ENCODE assay signal across 16 cellular contexts in genomic region chr3:25584011-25584789, GRCh38.
DNase-seq lines count a peak whose midpoint lies in the region; ATAC-seq and TF ChIP-seq lines count a peak whose summit lies in the region.
"Had no signal": no experiment of that assay in that cellular context is flagged by ENCODE, and none has a peak within 500 bp of the region (broad histone marks: within the 10 kb centered on the region; RNA-seq: fewer than 3 reads in every experiment).

No MANE protein-coding gene starts in this region.

- no peaks in the 10 kb centered on the region for H3F3A ChIP-seq in GM23338 (replicated peaks; ENCODE audit: low read depth)

- WGBS in esophagus muscularis mucosa, result 91% methylated on average over 17 of the region's 17 CpGs

- H3K27me3 ChIP-seq in GM23338 (ENCODE audit: insufficient read depth) (no peaks in the 10 kb centered on the region), esophagus muscularis mucosa (no peaks in the 10 kb centered on the region)

- no peak for TF ChIP-seq EP300 in esophagus muscularis mucosa (IDR thresholded peaks at IDR 0.05)

- H3K27ac Mint-ChIP-seq in GM23338, result no peak overlapping the region; the same call in 1 of the 2 replicates
- H3K27ac Mint-ChIP-seq in osteocyte (ENCODE audit: unreplicated experiment), result peak overlapping the region; percentile 85

- 0 out of 2 replicates have a peak overlapping the region, but pooled peaks have one; percentile 56 for H2AFZ ChIP-seq in GM23338
- H2AFZ ChIP-seq: GM23248 had no signal

- H3K36me3 Mint-ChIP-seq in GM23338 (ENCODE audit: low read depth) (no peaks in the 10 kb centered on the region), osteocyte (ENCODE audit: unreplicated experiment) (peaks cover 11% of the 10 kb centered on the region)

- H3K4me3 ChIP-seq in GM23338 (no peak overlapping the region), esophagus muscularis mucosa (no peak overlapping the region)
- H3K4me3 ChIP-seq: GM23248 had no signal

- no peaks in the 10 kb centered on the region for H3K36me3 ChIP-seq in GM23338 (ENCODE audit: insufficient read depth)
- H3K36me3 ChIP-seq in esophagus muscularis mucosa, result peaks cover 14 to 58% (median 30%) of the 10 kb centered on the region in 4 donors

- H4K20me1 ChIP-seq in GM23338 (replicated peaks; ENCODE audit: insufficient read depth), result no peaks in the 10 kb centered on the region

- no peaks in the 10 kb centered on the region for H3K9me2 ChIP-seq in GM23338 (ENCODE audit: insufficient read depth)
- H3K9me2 ChIP-seq: SK-N-SH had no signal

- no peak overlapping the region for H3K4me2 ChIP-seq in GM23338
- H3K4me2 ChIP-seq: SK-N-SH had no signal

- H3K27me3 Mint-ChIP-seq in GM23338 (ENCODE audit: insufficient read depth, low read depth, poor library complexity), result peaks cover 10% of the 10 kb centered on the region
- no peaks in the 10 kb centered on the region for H3K27me3 Mint-ChIP-seq in osteocyte (ENCODE audit: unreplicated experiment)

- H3K9me3 Mint-ChIP-seq in GM23338, result no peaks in the 10 kb centered on the region; the same call in 2 of the 3 replicates
- H3K9me3 Mint-ChIP-seq in osteocyte (ENCODE audit: unreplicated experiment), result peaks cover 5% of the 10 kb centered on the region

- TF ChIP-seq CTCF in GM23338 (conservative IDR thresholded peaks at IDR 0.05; ENCODE audit: low read depth in 2 of 2) (no peak), esophagus muscularis mucosa (IDR thresholded peaks at IDR 0.05) (no peak), osteocyte (IDR thresholded peaks at IDR 0.05) (no peak)

- intact Hi-C loops in esophagus muscularis mucosa (cut with DNase I), result no loop called here

- H3K4me1 Mint-ChIP-seq in GM23338 (peaks cover 8% of the 10 kb centered on the region; the same call in 2 of the 3 replicates), osteocyte (ENCODE audit: unreplicated experiment) (peaks cover 68% of the 10 kb centered on the region)

- no peaks in the 10 kb centered on the region for H3K9me3 ChIP-seq in esophagus muscularis mucosa
- H3K9me3 ChIP-seq: SK-N-SH had no signal

- no peak for DNase-seq in GM23338 (ENCODE audit: low spot score)
- peak; percentile 35 for DNase-seq in NCI-H69 (lab: John Stamatoyannopoulos, UW)
- peak; percentile 80 for DNase-seq in esophagus muscularis mucosa (ENCODE audit: extremely low spot score)
- DNase-seq in osteocyte (ENCODE audit: extremely low spot score, unreplicated experiment), result no peak
- no peak for DNase-seq in foreskin melanocyte
- DNase-seq: AML-193, GM23248, HCEC 1CT, NCI-H1694 treated with DMSO at 0.1 percent for 48 hours, NCI-H748 treated with DMSO at 0.1 percent for 48 hours, OCI-M1, SHP77 treated with DMSO at 0.1 percent for 48 hours, SK-N-SH had no signal

- no peak for TF ChIP-seq POLR2A in esophagus muscularis mucosa (IDR thresholded peaks at IDR 0.05; ENCODE audit: low read depth)

- H3K27ac ChIP-seq in GM23338 (ENCODE audit: low read depth), result no peak overlapping the region
- no peak overlapping the region for H3K27ac ChIP-seq in esophagus muscularis mucosa (replicated peaks in 1 of 4)
- H3K27ac ChIP-seq: C4-2B, GM23248 had no signal

- H3K4me3 Mint-ChIP-seq in GM23338, result no peak overlapping the region
- H3K4me3 Mint-ChIP-seq in osteocyte (ENCODE audit: unreplicated experiment), result no peak overlapping the region

- H3K4me1 ChIP-seq in GM23338 (ENCODE audit: insufficient read depth) (no peaks in the 10 kb centered on the region), esophagus muscularis mucosa (peaks cover 8 to 16% (median 10%) of the 10 kb centered on the region in 4 donors)

- ATAC-seq in GM23338 (no peak), HG03108 (IDR thresholded peaks at IDR 0.05; ENCODE audit: unreplicated experiment) (no peak), GM21447 (IDR thresholded peaks at IDR 0.05; ENCODE audit: unreplicated experiment) (no peak)

- no peaks in the 10 kb centered on the region for H3K79me2 ChIP-seq in GM23338 (replicated peaks; ENCODE audit: insufficient read depth)

TF ChIP-seq in GM23338, 12 proteins besides CTCF, POLR2A, EP300 and RAD21 (continues in another document):
- TF ChIP-seq REST (IDR thresholded peaks at IDR 0.05; ENCODE audit: unreplicated experiment), result no peak
- no peak for TF ChIP-seq ZNF331 (CRISPR knock-in tag; IDR thresholded peaks at IDR 0.05; ENCODE audit: low read depth)
- TF ChIP-seq CREB1 (CRISPR knock-in tag; IDR thresholded peaks at IDR 0.05; ENCODE audit: low read depth), result no peak
- TF ChIP-seq POLR2AphosphoS5 (IDR thresholded peaks at IDR 0.05; ENCODE audit: low read depth), result no peak
- TF ChIP-seq ZNF114 (CRISPR knock-in tag; IDR thresholded peaks at IDR 0.05), result no peak
- no peak for TF ChIP-seq JUNB (IDR thresholded peaks at IDR 0.05; ENCODE audit: unreplicated experiment)
- no peak for TF ChIP-seq STAT1 (IDR thresholded peaks at IDR 0.05; ENCODE audit: unreplicated experiment)
- TF ChIP-seq ETS1 (IDR thresholded peaks at IDR 0.05), result no peak
- no peak for TF ChIP-seq NANOG (IDR thresholded peaks at IDR 0.05; ENCODE audit: borderline replicate concordance)

Comparison
In these comparisons a context has a peak if more than half of its experiments do, and no peak if none do; other contexts are left out.
1. DNase-seq: peak in NCI-H69 (single experiment) and esophagus muscularis mucosa (single experiment); none in GM23338 (single experiment), osteocyte (single experiment) and foreskin melanocyte (single experiment).